ENCODE assay signal across 1 cellular context in the genomic region with DNA sequence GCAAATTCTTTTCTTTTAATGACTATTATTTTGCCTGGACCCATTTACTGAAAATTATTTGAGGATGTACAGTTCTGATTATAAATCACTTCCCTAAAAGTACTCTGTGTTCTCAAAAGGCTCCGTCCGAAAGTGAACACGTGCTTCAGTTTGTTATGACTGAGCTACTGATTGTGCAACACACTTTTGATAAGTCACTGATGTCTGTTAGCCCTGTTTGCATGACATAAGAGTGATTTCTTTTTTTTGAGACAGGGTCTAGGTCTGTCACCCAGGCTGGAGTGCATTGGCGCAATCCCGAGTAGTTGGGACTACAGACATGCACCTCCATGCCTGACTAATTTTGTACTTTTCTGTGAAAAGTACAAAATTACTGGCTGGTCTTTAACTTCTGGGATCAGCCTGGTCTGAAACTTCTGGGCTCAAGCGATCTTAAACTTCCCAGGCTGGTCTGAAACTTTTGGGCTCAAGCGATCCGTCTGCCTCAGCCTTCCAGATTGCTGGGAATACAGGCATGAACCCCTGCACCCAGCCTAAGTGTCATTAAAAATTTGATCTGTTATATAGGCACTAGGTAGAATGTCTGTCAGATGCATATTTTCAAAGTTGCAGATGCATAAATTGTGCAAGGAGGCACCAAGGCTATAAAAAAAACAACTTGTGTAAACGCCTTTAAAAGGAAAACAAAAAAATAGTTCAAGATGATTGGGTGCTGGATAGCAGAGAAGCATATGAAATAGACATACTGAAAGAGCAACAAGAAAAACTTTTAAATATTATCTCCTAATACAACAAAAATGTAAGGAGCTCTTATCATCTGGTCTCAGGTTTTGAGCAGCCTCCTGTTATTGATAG.
TF ChIP-seq lines count a peak whose summit lies in the region.

No MANE protein-coding gene starts in this region.

TF ChIP-seq in SK-N-SH treated with all-trans-retinoic acid at 6 μM for 48 hours, 23 proteins besides CTCF, POLR2A, EP300 and RAD21 (continued from another document):
- no peak for TF ChIP-seq PATZ1 (CRISPR knock-in tag; IDR thresholded peaks at IDR 0.05; ENCODE audit: borderline replicate concordance)
- TF ChIP-seq GLIS3 (CRISPR knock-in tag; IDR thresholded peaks at IDR 0.05): no peak
- no peak for TF ChIP-seq PPARA (CRISPR knock-in tag; IDR thresholded peaks at IDR 0.05; ENCODE audit: borderline replicate concordance)
- TF ChIP-seq BACH2 (CRISPR knock-in tag; IDR thresholded peaks at IDR 0.05; ENCODE audit: borderline replicate concordance): no peak
